In genomic region chr2:45418532-45418931, GRCh38 we compare ENCODE assay signal across 33 cellular contexts.
"Had no signal": no experiment of that assay in that cellular context is flagged by ENCODE, and none has a peak within 500 bp of the region (broad histone marks: within the 10 kb centered on the region; RNA-seq: fewer than 3 reads in every experiment).

No MANE protein-coding gene starts in this region.

- H3K4me1 ChIP-seq: esophagus muscularis mucosa, gastroesophageal sphincter had no signal

- H3K4me3 Mint-ChIP-seq: activated CD4-positive, alpha-beta memory T cell treated with anti-CD3 and anti-CD28 coated beads for 36 hours; activated CD4-positive, alpha-beta T cell treated with anti-CD3 and anti-CD28 coated beads for 36 hours; activated CD4-positive, alpha-beta T cell treated with anti-CD3 and anti-CD28 coated beads, Interleukin-2, amount 10 ng/mL, durations not matched to agents 24 days and 14 days; activated CD8-positive, alpha-beta memory T cell treated with anti-CD3 and anti-CD28 coated beads, Interleukin-2, amount 10 ng/mL, durations not matched to agents 7 days and 5 days; activated CD8-positive, alpha-beta T cell treated with anti-CD3 and anti-CD28 coated beads, Interleukin-2, amount 10 ng/mL, durations not matched to agents 7 days and 5 days; activated naive CD8-positive, alpha-beta T cell; activated T-cell treated with anti-CD3 and anti-CD28 coated beads, Interleukin-2, amount 50 U/mL, for 24 hours; activated T-helper 17 cell treated with anti-CD3 and anti-CD28 coated beads, Interleukin-2, amount 50 U/mL, for 72 hours; central memory CD8-positive, alpha-beta T cell; dendritic cell treated with granulocyte-macrophage colony-stimulating factor and Interleukin-4, amounts not matched to agents 40 ng/mL and 50 ng/mL, for 4 days; endodermal cell; T-helper 17 cell; T-helper 2 cell treated with Interferon-gamma antibody and Interleukin-4, amounts not matched to agents 5 μg/mL and 100 μg/mL, for 36 hours had no signal

- H3K4me1 Mint-ChIP-seq: activated CD4-positive, alpha-beta T cell treated with anti-CD3 and anti-CD28 coated beads for 36 hours; activated CD4-positive, alpha-beta T cell treated with anti-CD3 and anti-CD28 coated beads, Interleukin-2, amount 10 ng/mL, durations not matched to agents 24 days and 14 days; activated CD8-positive, alpha-beta memory T cell treated with anti-CD3 and anti-CD28 coated beads, Interleukin-2, amount 10 ng/mL, durations not matched to agents 7 days and 5 days; activated T-helper 17 cell treated with anti-CD3 and anti-CD28 coated beads, Interleukin-2, amount 50 U/mL, for 72 hours; central memory CD8-positive, alpha-beta T cell; T-helper 17 cell had no signal

- ATAC-seq: activated CD4-positive, alpha-beta T cell treated with anti-CD3 and anti-CD28 coated beads for 36 hours; activated CD8-positive, alpha-beta memory T cell treated with anti-CD3 and anti-CD28 coated beads, Interleukin-2, amount 10 ng/mL, durations not matched to agents 7 days and 5 days; activated CD8-positive, alpha-beta T cell treated with anti-CD3 and anti-CD28 coated beads, Interleukin-2, amount 10 ng/mL, durations not matched to agents 7 days and 5 days; activated T-helper 17 cell treated with anti-CD3 and anti-CD28 coated beads, Interleukin-2, amount 50 U/mL, for 72 hours; gastroesophageal sphincter; T-helper 17 cell had no signal

- H3K27me3 Mint-ChIP-seq: activated CD4-positive, alpha-beta memory T cell treated with anti-CD3 and anti-CD28 coated beads for 36 hours; activated CD4-positive, alpha-beta T cell treated with anti-CD3 and anti-CD28 coated beads for 36 hours; activated CD4-positive, alpha-beta T cell treated with anti-CD3 and anti-CD28 coated beads, Interleukin-2, amount 10 ng/mL, durations not matched to agents 24 days and 14 days; activated CD8-positive, alpha-beta memory T cell treated with anti-CD3 and anti-CD28 coated beads, Interleukin-2, amount 10 ng/mL, durations not matched to agents 7 days and 5 days; activated naive CD8-positive, alpha-beta T cell; activated T-cell treated with anti-CD3 and anti-CD28 coated beads, Interleukin-2, amount 50 U/mL, for 24 hours; activated T-helper 17 cell treated with anti-CD3 and anti-CD28 coated beads, Interleukin-2, amount 50 U/mL, for 72 hours; central memory CD8-positive, alpha-beta T cell; dendritic cell treated with granulocyte-macrophage colony-stimulating factor and Interleukin-4, amounts not matched to agents 40 ng/mL and 50 ng/mL, for 4 days; T-helper 17 cell had no signal

- H3K27ac ChIP-seq: brain microvascular endothelial cell, coronary artery, dorsolateral prefrontal cortex, esophagus muscularis mucosa, gastroesophageal sphincter, WERI-Rb-1 had no signal

- DNase-seq: activated CD4-positive, alpha-beta memory T cell treated with anti-CD3 and anti-CD28 coated beads for 36 hours; activated CD4-positive, alpha-beta T cell treated with anti-CD3 and anti-CD28 coated beads for 36 hours; activated CD4-positive, alpha-beta T cell treated with anti-CD3 and anti-CD28 coated beads, Interleukin-2, amount 10 ng/mL, durations not matched to agents 24 days and 14 days; activated CD4-positive, CD25-positive, alpha-beta regulatory T cell; activated CD4-positive, CD25-positive, alpha-beta regulatory T cell treated with anti-CD3 and anti-CD28 coated beads, Interleukin-2, amount 50 U/mL, for 72 hours; activated CD8-positive, alpha-beta memory T cell treated with anti-CD3 and anti-CD28 coated beads, Interleukin-2, amount 10 ng/mL, durations not matched to agents 7 days and 5 days; activated CD8-positive, alpha-beta memory T cell treated with anti-CD3 and anti-CD28 coated beads, Interleukin-2, amount 50 U/mL, for 4 hours; activated CD8-positive, alpha-beta T cell treated with anti-CD3 and anti-CD28 coated beads, Interleukin-2, amount 10 ng/mL, durations not matched to agents 7 days and 5 days; activated effector memory CD4-positive, alpha-beta T cell treated with Interleukin-2 at 50 U/mL for 16 hours; activated gamma-delta T cell treated with Interleukin-2 at 50 U/mL for 16 hours; activated naive CD4-positive, alpha-beta T cell treated with anti-CD3 and anti-CD28 coated beads, Interleukin-2, amount 50 U/mL, for 16 hours; activated naive CD4-positive, alpha-beta T cell treated with Interleukin-2 at 50 U/mL for 16 hours; activated T-cell treated with anti-CD3 and anti-CD28 coated beads, Interleukin-2, amount 50 U/mL, for 24 hours; amniotic stem cell; anterior cingulate cortex; brain microvascular endothelial cell; dorsolateral prefrontal cortex; effector memory CD4-positive, alpha-beta T cell; endodermal cell; erythroblast; foreskin melanocyte; T-helper 1 cell; T-helper 17 cell; T1000; WERI-Rb-1 had no signal

- H3K9me3 ChIP-seq: esophagus muscularis mucosa, gastroesophageal sphincter had no signal

- H3K4me3 ChIP-seq: coronary artery, dorsolateral prefrontal cortex, esophagus muscularis mucosa, gastroesophageal sphincter had no signal

- H3K27ac Mint-ChIP-seq: activated CD4-positive, alpha-beta memory T cell treated with anti-CD3 and anti-CD28 coated beads for 36 hours; activated CD4-positive, alpha-beta T cell treated with anti-CD3 and anti-CD28 coated beads for 36 hours; activated CD4-positive, alpha-beta T cell treated with anti-CD3 and anti-CD28 coated beads, Interleukin-2, amount 10 ng/mL, durations not matched to agents 24 days and 14 days; activated CD8-positive, alpha-beta memory T cell treated with anti-CD3 and anti-CD28 coated beads, Interleukin-2, amount 10 ng/mL, durations not matched to agents 7 days and 5 days; activated CD8-positive, alpha-beta T cell treated with anti-CD3 and anti-CD28 coated beads, Interleukin-2, amount 10 ng/mL, durations not matched to agents 7 days and 5 days; activated naive CD8-positive, alpha-beta T cell; activated T-cell treated with anti-CD3 and anti-CD28 coated beads, Interleukin-2, amount 50 U/mL, for 24 hours; activated T-helper 17 cell treated with anti-CD3 and anti-CD28 coated beads, Interleukin-2, amount 50 U/mL, for 72 hours; dendritic cell treated with granulocyte-macrophage colony-stimulating factor and Interleukin-4, amounts not matched to agents 40 ng/mL and 50 ng/mL, for 4 days; endodermal cell; T-helper 2 cell treated with Interferon-gamma antibody and Interleukin-4, amounts not matched to agents 5 μg/mL and 100 μg/mL, for 36 hours had no signal

- H3K36me3 ChIP-seq: brain microvascular endothelial cell had no signal

- H3K9me3 Mint-ChIP-seq: activated CD4-positive, alpha-beta memory T cell treated with anti-CD3 and anti-CD28 coated beads for 36 hours; activated CD4-positive, alpha-beta T cell treated with anti-CD3 and anti-CD28 coated beads, Interleukin-2, amount 10 ng/mL, durations not matched to agents 24 days and 14 days; activated T-cell treated with anti-CD3 and anti-CD28 coated beads, Interleukin-2, amount 50 U/mL, for 24 hours; activated T-helper 17 cell treated with anti-CD3 and anti-CD28 coated beads, Interleukin-2, amount 50 U/mL, for 72 hours; central memory CD8-positive, alpha-beta T cell; dendritic cell treated with granulocyte-macrophage colony-stimulating factor and Interleukin-4, amounts not matched to agents 40 ng/mL and 50 ng/mL, for 4 days; endodermal cell; T-helper 2 cell treated with Interferon-gamma antibody and Interleukin-4, amounts not matched to agents 5 μg/mL and 100 μg/mL, for 36 hours had no signal

- H3K27me3 ChIP-seq: brain microvascular endothelial cell, dorsolateral prefrontal cortex, esophagus muscularis mucosa, gastroesophageal sphincter had no signal
